ENCODE assay signal across 8 cellular contexts in genomic region chr1:206606867-206607266, GRCh38. TPM values are rescaled to one million over a fixed set of nuclear protein-coding genes. Genes with fewer than 3 reads are reported as not detected.
DNase-seq lines count a peak whose midpoint lies in the region; ATAC-seq, FAIRE-seq and TF ChIP-seq lines count a peak whose summit lies in the region.

No MANE protein-coding gene starts in this region.

- intact Hi-C loops in transverse colon (cut with DNase I; ENCODE audit: low total_unique reads) (no loop called here), stomach (cut with DNase I; ENCODE audit: low total_unique reads) (no loop called here)

- ATAC-seq in GM18907 (IDR thresholded peaks at IDR 0.05; ENCODE audit: unreplicated experiment): no peak

- TF ChIP-seq CTCF in chondrocyte (IDR thresholded peaks at IDR 0.05): peak; percentile 75
- TF ChIP-seq CTCF in transverse colon (IDR thresholded peaks at IDR 0.05): peak in 4 of 5 experiments; percentile 17 to 40 (median 23)
- TF ChIP-seq CTCF in stomach (IDR thresholded peaks at IDR 0.05): no peak

- peaks cover 11% of the 10 kb centered on the region for H3K36me3 Mint-ChIP-seq in chondrocyte (ENCODE audit: low read depth)

- peak; percentile 29 for DNase-seq in EL
- DNase-seq in NCI-H2227 treated with DMSO at 0.1 percent for 48 hours (lab: John Stamatoyannopoulos, UW): peak; percentile 45
- no peak for DNase-seq in chondrocyte (ENCODE audit: low spot score)
- DNase-seq in transverse colon: no peak
- no peak for DNase-seq in activated CD4-positive, alpha-beta T cell treated with anti-CD3 and anti-CD28 coated beads, Interleukin-2, amount 50 U/mL, for 1 hour
- DNase-seq in stomach: no peak

- H3K27me3 ChIP-seq in transverse colon (no peaks in the 10 kb centered on the region), stomach (no peaks in the 10 kb centered on the region)

- H3K4me1 ChIP-seq in transverse colon: peaks cover 7 to 10% (median 8%) of the 10 kb centered on the region in 4 donors
- peaks cover 8 to 16% (median 10%) of the 10 kb centered on the region in 4 donors for H3K4me1 ChIP-seq in stomach

- in situ Hi-C loops in transverse colon (cut with MboI; ENCODE audit: low pct_ligation_motif_present in 1 of 4, low pct_unique_long_range_greater_than_20kb in 1 of 4, low sequenced_read_pairs in 3 of 4): no loop called here

- H3K27ac ChIP-seq in transverse colon (no peak overlapping the region), stomach (no peak overlapping the region)

- H3K4me3 ChIP-seq in transverse colon (no peak overlapping the region), stomach (no peak overlapping the region)

- WGBS in transverse colon (ENCODE audit: low coverage in 1 of 2), 2 donors: 58% methylated on average over 3 of the region's 3 CpGs
- WGBS in stomach, 5 donors: 53 to 65% (median 61%) methylated on average over 3 of the region's 3 CpGs

- H3K9me3 ChIP-seq in transverse colon: no peaks in the 10 kb centered on the region
- no peaks in the 10 kb centered on the region for H3K9me3 ChIP-seq in stomach

- no peak for TF ChIP-seq EP300 in transverse colon (IDR thresholded peaks at IDR 0.05; ENCODE audit: low read depth)
- no peak for TF ChIP-seq EP300 in stomach (IDR thresholded peaks at IDR 0.05)

- H3K9me3 Mint-ChIP-seq in chondrocyte (ENCODE audit: low read depth): no peaks in the 10 kb centered on the region

- no peak overlapping the region for H3K4me3 Mint-ChIP-seq in chondrocyte (ENCODE audit: unreplicated experiment)

- H3K4me1 Mint-ChIP-seq in chondrocyte (ENCODE audit: low read depth): peaks cover 19% of the 10 kb centered on the region

- H3K36me3 ChIP-seq in transverse colon (peaks cover 0 to 50% (median 11%) of the 10 kb centered on the region in 4 donors), stomach (peaks cover 17 to 89% (median 86%) of the 10 kb centered on the region in 4 donors)

- no peak for TF ChIP-seq POLR2A in transverse colon (IDR thresholded peaks at IDR 0.05)
- TF ChIP-seq POLR2A in stomach (IDR thresholded peaks at IDR 0.05): no peak

- no peak overlapping the region for H3K27ac Mint-ChIP-seq in chondrocyte (ENCODE audit: unreplicated experiment)

- FAIRE-seq in A204.1 (lab: Jason Lieb, UNC): peak; percentile 90

- no peaks in the 10 kb centered on the region for H3K27me3 Mint-ChIP-seq in chondrocyte (ENCODE audit: low read depth)

RNA-seq across cellular contexts. Expression of gene EIF2D, which starts 5.4 kb away (rescaled TPM):
- total RNA-seq in chondrocyte: 33.9 to 50.5 TPM (median 34.7 TPM) in 3 replicates
- total RNA-seq in transverse colon: 10 to 100 TPM; 20.9 to 57.3 (median 39.5) TPM
- 100 to 1,000 TPM in 1 of 5 donors, 10 to 100 TPM in 4; 16.9 to 130 (median 39.8) TPM for total RNA-seq in stomach
- 10 to 100 TPM; 48.7 to 55.8 (median 48.9) TPM for polyA plus RNA-seq in stomach

RNA-seq across cellular contexts. Expression of gene DYRK3, which starts 28.5 kb away (rescaled TPM):
- total RNA-seq in chondrocyte (4.8 to 6.6 TPM (median 5.7 TPM) in 3 replicates), transverse colon (1 to 10 TPM in 2 of 4 donors, not detected in 2; 1.6 to 3.2 TPM), stomach (10 to 100 TPM in 1 of 5 donors, 1 to 10 TPM in 3, not detected in 1; 1.2 to 21.9 (median 4.7) TPM)
- polyA plus RNA-seq in stomach: 1 to 10 TPM; 1.5 to 3.2 (median 2.1) TPM

Comparison
In these comparisons a context has a peak if more than half of its experiments do, and no peak if none do; other contexts are left out.
1. DNase-seq: peak in EL (single experiment) and NCI-H2227 treated with DMSO at 0.1 percent for 48 hours (single experiment); none in chondrocyte (single experiment), transverse colon (single experiment), activated CD4-positive, alpha-beta T cell treated with anti-CD3 and anti-CD28 coated beads, Interleukin-2, amount 50 U/mL, for 1 hour (single experiment) and stomach (single experiment).
2. CTCF ChIP-seq: peak in chondrocyte (single experiment) and transverse colon (4 of 5); none in stomach (0 of 7).